Comparison of ENCODE assay signal across 2 cellular contexts in genomic region chr6:21150644-21151043, GRCh38.
TF ChIP-seq lines count a peak whose summit lies in the region.

No MANE protein-coding gene starts in this region.

TF ChIP-seq in SK-N-SH, 30 proteins besides CTCF, POLR2A, EP300 and RAD21 (continued from another document):
- no peak for TF ChIP-seq FOXM1 (IDR thresholded peaks at IDR 0.05; ENCODE audit: low read depth)
- TF ChIP-seq TAF1 (IDR thresholded peaks at IDR 0.05; ENCODE audit: borderline replicate concordance, low read depth, low read length), result no peak
- no peak for TF ChIP-seq SMC3 (IDR thresholded peaks at IDR 0.05; ENCODE audit: low read depth, low read length)
- TF ChIP-seq NRF1 (IDR thresholded peaks at IDR 0.05; ENCODE audit: low read depth, low read length), result no peak
- TF ChIP-seq MXI1 (IDR thresholded peaks at IDR 0.05; ENCODE audit: low read depth, low read length), result no peak; the same call in 1 of the 2 replicates
- no peak for TF ChIP-seq FOSL2 (IDR thresholded peaks at IDR 0.05; ENCODE audit: borderline replicate concordance, low read depth)
- no peak for TF ChIP-seq REST (IDR thresholded peaks at IDR 0.05; ENCODE audit: low read depth, low read length)
- TF ChIP-seq YY1 (IDR thresholded peaks at IDR 0.05; ENCODE audit: low read depth), result no peak
- TF ChIP-seq RFX5 (IDR thresholded peaks at IDR 0.05; ENCODE audit: low read length), result no peak
- TF ChIP-seq RXRA (IDR thresholded peaks at IDR 0.05; ENCODE audit: borderline replicate concordance, low read depth), result no peak

TF ChIP-seq in SK-N-SH treated with all-trans-retinoic acid at 6 μM for 48 hours, 23 proteins besides CTCF, POLR2A, EP300 and RAD21 (continued from another document):
- TF ChIP-seq POU6F1 (CRISPR knock-in tag; IDR thresholded peaks at IDR 0.05; ENCODE audit: borderline replicate concordance, low read depth), result no peak
- TF ChIP-seq TSHZ2 (CRISPR knock-in tag; IDR thresholded peaks at IDR 0.05), result no peak
- no peak for TF ChIP-seq ESRRG (CRISPR knock-in tag; IDR thresholded peaks at IDR 0.05)
- TF ChIP-seq ZNF8 (CRISPR knock-in tag; IDR thresholded peaks at IDR 0.05), result no peak
- TF ChIP-seq ZNF70 (CRISPR knock-in tag; IDR thresholded peaks at IDR 0.05), result no peak
- no peak for TF ChIP-seq TCF4 (CRISPR knock-in tag; IDR thresholded peaks at IDR 0.05; ENCODE audit: borderline replicate concordance)
- TF ChIP-seq RARB (CRISPR knock-in tag; IDR thresholded peaks at IDR 0.05), result no peak
